1 cellular context compared by ENCODE assay signal in genomic region chr10:46283945-46284285, GRCh38.
TF ChIP-seq lines count a peak whose summit lies in the region.

No MANE protein-coding gene starts in this region.

TF ChIP-seq in GM12878, 131 proteins besides CTCF, POLR2A, EP300 and RAD21 (continued from another document):
- TF ChIP-seq PBX3 (IDR thresholded peaks at IDR 0.05; ENCODE audit: insufficient replicate concordance, low read depth, low read length) (no peak), TBL1XR1 (IDR thresholded peaks at IDR 0.05; ENCODE audit: low read depth, low read length) (no peak), CBX3 (IDR thresholded peaks at IDR 0.05; ENCODE audit: borderline replicate concordance, low read depth) (no peak), CEBPB (IDR thresholded peaks at IDR 0.05; ENCODE audit: borderline replicate concordance in 1 of 2, low read depth in 2 of 2, low read length in 2 of 2) (no peak)
